Comparison of ENCODE assay signal across 20 cellular contexts in the genomic region with DNA sequence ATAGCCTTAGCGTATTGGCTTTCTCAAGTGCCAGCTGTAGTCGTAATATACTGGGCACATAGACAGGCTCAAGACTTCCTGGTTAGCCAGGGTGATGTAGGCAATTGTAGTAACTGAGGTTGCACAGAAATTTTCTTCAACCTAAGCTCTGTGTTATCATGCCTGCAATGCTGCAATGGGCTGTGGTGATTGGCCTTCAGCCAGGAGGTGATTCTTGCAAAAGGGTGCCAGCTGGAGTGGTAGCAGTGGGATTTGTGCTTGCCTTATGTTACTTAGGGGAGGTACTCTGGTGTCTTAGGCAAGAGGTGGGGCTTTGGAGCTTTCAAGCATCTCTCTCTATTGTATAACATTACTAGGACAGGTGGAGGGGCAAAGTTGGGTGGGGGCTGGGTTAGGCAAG.
A peak's percentile ranks its signal among the peaks of the same experiment; 100 is the strongest.
DNase-seq lines count a peak whose midpoint lies in the region; ATAC-seq lines count a peak whose summit lies in the region.
"Had no signal": no experiment of that assay in that cellular context is flagged by ENCODE, and none has a peak within 500 bp of the region (broad histone marks: within the 10 kb centered on the region; RNA-seq: fewer than 3 reads in every experiment).

No MANE protein-coding gene starts in this region.

- no peak for ATAC-seq in GM19452 (IDR thresholded peaks at IDR 0.05; ENCODE audit: unreplicated experiment)
- ATAC-seq in HG02884 (IDR thresholded peaks at IDR 0.05; ENCODE audit: unreplicated experiment): no peak
- ATAC-seq: activated naive CD4-positive, alpha-beta T cell treated with anti-CD3 and anti-CD28 coated beads, Interleukin-2, amount 50 U/mL, for 72 hours; activated T-helper 17 cell treated with anti-CD3 and anti-CD28 coated beads, Interleukin-2, amount 50 U/mL, for 72 hours; CD8-positive, alpha-beta T cell; GM12878; HepG2; left colon had no signal

- DNase-seq in H4 (ENCODE audit: low spot score) (peak; percentile 69), NCI-H226 (peak; percentile 20), astrocyte of the hippocampus (ENCODE audit: low read depth, low spot score) (peak; percentile 6), myocyte (ENCODE audit: low read depth) (peak; percentile 67), GM19240 (ENCODE audit: insufficient read length, low spot score) (no peak)
- DNase-seq: activated CD4-positive, alpha-beta T cell treated with anti-CD3 and anti-CD28 coated beads, Interleukin-2, amount 50 U/mL, for 1 hour; CD8-positive, alpha-beta T cell; heart left ventricle; left colon; naive B cell; NCI-H2227 treated with DMSO at 0.1 percent for 48 hours; occipital lobe; stimulated activated CD4-positive, alpha-beta T cell treated with anti-CD3 and anti-CD28 coated beads, Interleukin-2, amount 100 ng/mL, for 48 hours; thyroid gland had no signal
